ENCODE assay signal across 14 cellular contexts in the genomic region with DNA sequence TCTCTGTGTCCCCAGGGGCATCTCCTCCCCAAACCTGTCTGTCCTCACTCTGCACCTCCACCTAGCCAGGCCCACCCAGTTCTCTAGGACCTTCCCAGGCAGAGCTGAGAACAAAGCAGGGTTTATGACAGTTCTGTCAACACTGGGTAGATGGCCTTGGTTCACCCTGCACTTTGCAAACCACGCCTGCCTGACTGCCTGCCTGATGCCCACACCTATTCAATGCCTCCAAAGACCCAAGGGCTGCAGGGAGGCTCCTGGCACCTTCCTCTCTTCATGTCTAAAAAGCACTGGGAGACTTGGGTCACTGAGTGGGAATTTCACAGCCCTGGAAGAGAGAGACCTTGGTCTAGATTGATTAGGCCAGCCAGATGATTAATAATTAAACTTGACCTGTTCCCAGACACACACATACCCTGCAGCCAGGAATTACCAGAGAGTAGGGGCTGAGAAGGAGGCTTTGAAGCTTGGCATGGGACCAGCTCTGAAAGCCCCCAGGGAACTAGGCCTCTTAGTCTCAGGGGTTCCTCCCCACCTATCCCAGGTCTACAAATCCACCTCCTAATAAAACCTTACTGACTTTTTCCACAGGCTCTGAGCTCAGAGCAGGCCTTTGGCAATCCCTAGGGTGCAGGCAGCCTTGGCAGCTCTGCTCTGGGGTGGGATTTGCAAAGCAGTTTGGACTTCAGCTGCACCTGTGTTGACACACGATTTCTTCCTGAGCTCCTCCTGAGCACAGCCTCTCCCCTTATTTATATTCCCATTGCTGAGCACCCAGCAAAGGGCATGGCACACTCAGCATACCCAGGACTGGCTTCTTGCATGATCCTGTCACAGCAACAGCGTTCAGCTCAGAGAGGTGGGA. TPM values are rescaled to one million over a fixed set of nuclear protein-coding genes. Genes with fewer than 3 reads are reported as not detected.
DNase-seq lines count a peak whose midpoint lies in the region; ATAC-seq and TF ChIP-seq lines count a peak whose summit lies in the region.
"Had no signal": no experiment of that assay in that cellular context is flagged by ENCODE, and none has a peak within 500 bp of the region (broad histone marks: within the 10 kb centered on the region; RNA-seq: fewer than 3 reads in every experiment).

No MANE protein-coding gene starts in this region.

- DNase-seq in NCI-H2107 treated with DMSO at 0.1 percent for 48 hours (lab: John Stamatoyannopoulos, UW; ENCODE audit: unreplicated experiment) (peak; percentile 27), NCI-H2107 (lab: John Stamatoyannopoulos, UW) (no peak), NCI-H1092 treated with DMSO at 0.1 percent for 48 hours (lab: John Stamatoyannopoulos, UW) (peak; percentile 45), esophagus squamous epithelium (lab: John Stamatoyannopoulos, UW) (no peak), NCI-H446 treated with DMSO at 0.1 percent for 48 hours (lab: John Stamatoyannopoulos, UW) (no peak)
- DNase-seq: ACHN; activated naive CD4-positive, alpha-beta T cell treated with anti-CD3 and anti-CD28 coated beads, Interleukin-2, amount 10 ng/mL, durations not matched to agents 7 days and 5 days; GF-D8; KG1; NCI-H82 had no signal

- peaks cover 21 to 80% (median 22%) of the 10 kb centered on the region in 3 donors for H3K4me1 ChIP-seq in esophagus squamous epithelium
- no peaks in the 10 kb centered on the region for H3K4me1 ChIP-seq in gastroesophageal sphincter

- intact Hi-C loops in esophagus squamous epithelium (cut with DNase I) = no loop called here

- H3K4me3 ChIP-seq in esophagus squamous epithelium (no peak overlapping the region), skin epidermis (no peak overlapping the region), gastroesophageal sphincter (no peak overlapping the region)
- H3K4me3 ChIP-seq: coronary artery had no signal

- WGBS in esophagus squamous epithelium, 2 donors = 55 to 63% methylated on average over 2 of the region's 3 CpGs
- 87% methylated on average over 3 of the region's 3 CpGs; no CpG with 5 or more reads in 1 of the 2 donors for WGBS in gastroesophageal sphincter (ENCODE audit: low coverage in 1 of 2), 2 donors

- TF ChIP-seq POLR2A in esophagus squamous epithelium (IDR thresholded peaks at IDR 0.05) (no peak), gastroesophageal sphincter (IDR thresholded peaks at IDR 0.05) (no peak)

- H3K9me3 ChIP-seq in esophagus squamous epithelium (no peaks in the 10 kb centered on the region), gastroesophageal sphincter (no peaks in the 10 kb centered on the region)

- ATAC-seq in GM18520 (IDR thresholded peaks at IDR 0.05; ENCODE audit: unreplicated experiment) (no peak), gastroesophageal sphincter (no peak)

- H3K27me3 ChIP-seq in esophagus squamous epithelium (no peaks in the 10 kb centered on the region), gastroesophageal sphincter (no peaks in the 10 kb centered on the region)

- TF ChIP-seq CTCF in esophagus squamous epithelium (IDR thresholded peaks at IDR 0.05) (no peak), gastroesophageal sphincter (IDR thresholded peaks at IDR 0.05) (no peak)

- no peaks in the 10 kb centered on the region for H3K36me3 ChIP-seq in esophagus squamous epithelium
- no peaks in the 10 kb centered on the region for H3K36me3 ChIP-seq in gastroesophageal sphincter

- peak overlapping the region; percentile 78 to 91 (median 86) for H3K27ac ChIP-seq in esophagus squamous epithelium
- peak overlapping the region in 13 of 21 experiments; percentile 4 to 71 (median 42) for H3K27ac ChIP-seq in skin epidermis
- no peak overlapping the region for H3K27ac ChIP-seq in gastroesophageal sphincter
- H3K27ac ChIP-seq: coronary artery had no signal

- TF ChIP-seq EP300 in gastroesophageal sphincter (IDR thresholded peaks at IDR 0.05) = no peak

RNA-seq across cellular contexts. Expression of gene PDCD4, which starts 25.7 kb away (rescaled TPM):
- total RNA-seq in esophagus squamous epithelium (100 to 1,000 TPM in 3 of 4 donors, 10 to 100 TPM in 1; 68.3 to 299 (median 171) TPM), gastroesophageal sphincter (10 to 100 TPM; 69.1 to 74.6 (median 72.2) TPM)

Comparison
In these comparisons a context has a peak if more than half of its experiments do, and no peak if none do; other contexts are left out.
1. DNase-seq: peak in NCI-H2107 treated with DMSO at 0.1 percent for 48 hours (single experiment) and NCI-H1092 treated with DMSO at 0.1 percent for 48 hours (single experiment); none in NCI-H2107 (single experiment), esophagus squamous epithelium (single experiment) and NCI-H446 treated with DMSO at 0.1 percent for 48 hours (single experiment).
2. H3K27ac ChIP-seq: peak in esophagus squamous epithelium (4 of 4) and skin epidermis (13 of 21); none in gastroesophageal sphincter (0 of 4).